Comparison of ENCODE assay signal across 9 cellular contexts in genomic region chr14:87638196-87638595, GRCh38.
"Had no signal": no experiment of that assay in that cellular context is flagged by ENCODE, and none has a peak within 500 bp of the region (broad histone marks: within the 10 kb centered on the region; RNA-seq: fewer than 3 reads in every experiment).

No MANE protein-coding gene starts in this region.

- H3K9ac ChIP-seq: GM23248 had no signal

- H3K4me1 ChIP-seq: HAP-1 had no signal

- H3K4me3 ChIP-seq: GM23248, HAP-1 had no signal

- H3K36me3 ChIP-seq: HAP-1 had no signal

- H2AFZ ChIP-seq: GM23248 had no signal

- H3K27ac ChIP-seq: GM23248, HL-60 had no signal

- ATAC-seq: HCT116, HepG2 had no signal

- H3K9me3 ChIP-seq: HAP-1 had no signal

- DNase-seq: GM23248, GOT3, H7, HFFc6, KBM-7 had no signal
